Comparison of ENCODE assay signal across 3 cellular contexts in the genomic region with DNA sequence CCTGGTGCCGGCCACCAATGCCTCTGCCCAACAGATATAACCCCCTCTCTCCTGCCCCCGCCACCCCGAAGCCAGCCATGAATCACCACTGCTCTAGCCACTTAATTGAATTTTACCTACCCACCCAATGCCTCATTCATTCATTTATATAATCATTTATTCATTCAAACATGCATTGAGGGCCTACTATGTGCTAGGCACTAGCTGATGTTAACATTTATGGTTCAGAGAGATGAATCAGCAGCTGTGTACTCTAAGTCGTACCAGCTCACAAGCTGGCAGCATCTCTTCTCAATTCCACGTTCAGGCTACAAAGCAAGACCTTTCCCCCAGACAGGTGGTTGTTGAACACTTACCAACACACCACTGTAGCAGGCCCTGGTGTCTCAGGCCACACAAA.
TF ChIP-seq lines count a peak whose summit lies in the region.

No MANE protein-coding gene starts in this region.

TF ChIP-seq in IMR-90, 13 proteins besides CTCF, POLR2A, EP300 and RAD21:
- TF ChIP-seq SMC3 (IDR thresholded peaks at IDR 0.05; ENCODE audit: low read depth, low read length) = no peak
- TF ChIP-seq BHLHE40 (IDR thresholded peaks at IDR 0.05; ENCODE audit: low read depth, low read length) = no peak
TF ChIP-seq in IMR-90: peak in this region for 0.

TF ChIP-seq in K562, 482 proteins besides CTCF, POLR2A, EP300 and RAD21:
- TF ChIP-seq ZKSCAN1 (IDR thresholded peaks at IDR 0.05; ENCODE audit: low read depth, low read length) (peak; percentile 93), MIER1 (IDR thresholded peaks at IDR 0.05; ENCODE audit: low read depth) (no peak)

TF ChIP-seq in H1, 55 proteins besides CTCF, POLR2A, EP300 and RAD21:
- no peak for TF ChIP-seq POU5F1 (IDR thresholded peaks at IDR 0.05; ENCODE audit: low read depth, low read length)
